Comparison of ENCODE assay signal across 19 cellular contexts in the genomic region with DNA sequence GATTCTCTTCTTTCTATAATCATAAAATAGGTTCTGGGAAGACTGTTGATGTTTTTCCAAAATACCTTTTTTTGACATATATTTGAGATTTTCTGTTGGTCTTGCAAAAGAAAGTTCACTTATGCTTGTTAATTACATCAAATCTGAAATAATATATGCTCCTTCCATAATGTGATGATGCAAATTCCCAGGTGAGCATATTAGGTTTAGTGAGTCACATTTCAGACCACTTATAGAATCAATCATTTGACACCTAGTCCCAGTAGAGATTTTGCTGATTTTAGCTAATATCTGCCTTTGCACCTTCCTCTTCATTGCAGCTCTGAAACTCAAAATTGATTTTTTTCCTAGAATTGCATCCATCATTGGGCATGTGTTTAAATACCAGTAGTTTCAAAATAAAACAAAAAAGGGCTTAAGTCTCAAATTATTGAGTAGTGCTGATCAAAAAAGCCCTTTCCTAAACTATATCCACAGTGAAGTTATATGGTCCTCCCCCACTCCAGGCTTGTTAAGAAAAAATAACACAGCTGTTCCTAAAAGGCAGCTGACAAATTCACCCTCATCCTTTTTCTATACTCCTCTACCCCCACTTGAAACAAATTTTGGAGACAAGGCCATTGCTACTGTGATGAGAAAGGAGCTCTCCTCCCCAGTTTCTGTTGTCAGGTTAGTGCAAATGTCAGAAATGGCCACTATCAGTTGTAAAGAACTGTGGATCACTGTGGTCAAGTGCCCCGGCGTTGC. TPM values are rescaled to one million over a fixed set of nuclear protein-coding genes. Genes with fewer than 3 reads are reported as not detected.
"Had no signal": no experiment of that assay in that cellular context is flagged by ENCODE, and none has a peak within 500 bp of the region (broad histone marks: within the 10 kb centered on the region; RNA-seq: fewer than 3 reads in every experiment).

No MANE protein-coding gene starts in this region.

- H3K9me3 Mint-ChIP-seq: activated naive CD8-positive, alpha-beta T cell treated with anti-CD3 and anti-CD28 coated beads, Interleukin-2, amount 10 ng/mL, durations not matched to agents 7 days and 5 days; naive B cell had no signal

- H3K9me3 ChIP-seq: colonic mucosa, upper lobe of right lung had no signal

- ATAC-seq: upper lobe of right lung had no signal

- H3K27ac ChIP-seq: brain microvascular endothelial cell, colonic mucosa, upper lobe of right lung had no signal

- H3K4me3 ChIP-seq: colonic mucosa, upper lobe of right lung had no signal

- H3K36me3 ChIP-seq: colonic mucosa had no signal

- DNase-seq: activated CD4-positive, alpha-beta T cell treated with anti-CD3 and anti-CD28 coated beads, Interleukin-2, amount 10 ng/mL, durations not matched to agents 24 days and 14 days; activated CD8-positive, alpha-beta memory T cell treated with anti-CD3 and anti-CD28 coated beads for 24 hours; activated CD8-positive, alpha-beta memory T cell treated with anti-CD3 and anti-CD28 coated beads, Interleukin-2, amount 50 U/mL, for 48 hours; activated gamma-delta T cell treated with Interleukin-2 at 50 U/mL for 16 hours; activated naive CD8-positive, alpha-beta T cell treated with anti-CD3 and anti-CD28 coated beads, Interleukin-2, amount 10 ng/mL, durations not matched to agents 7 days and 5 days; brain microvascular endothelial cell; central memory CD4-positive, alpha-beta T cell; colonic mucosa; head of caudate nucleus; midbrain; naive B cell; posterior cingulate gyrus; retina; small intestine; stimulated activated CD4-positive, alpha-beta T cell treated with anti-CD3 and anti-CD28 coated beads, Interleukin-4, amount 100 ng/mL, for 1 hour; T1000; upper lobe of right lung had no signal

- H3K27me3 Mint-ChIP-seq: activated CD4-positive, alpha-beta T cell treated with anti-CD3 and anti-CD28 coated beads, Interleukin-2, amount 10 ng/mL, durations not matched to agents 24 days and 14 days; activated naive CD8-positive, alpha-beta T cell treated with anti-CD3 and anti-CD28 coated beads, Interleukin-2, amount 10 ng/mL, durations not matched to agents 7 days and 5 days; naive B cell had no signal

- H3K4me1 ChIP-seq: upper lobe of right lung had no signal

- H3K4me3 Mint-ChIP-seq: activated CD4-positive, alpha-beta T cell treated with anti-CD3 and anti-CD28 coated beads, Interleukin-2, amount 10 ng/mL, durations not matched to agents 24 days and 14 days; activated naive CD8-positive, alpha-beta T cell treated with anti-CD3 and anti-CD28 coated beads, Interleukin-2, amount 10 ng/mL, durations not matched to agents 7 days and 5 days; naive B cell had no signal

- H3K27me3 ChIP-seq: brain microvascular endothelial cell, colonic mucosa, upper lobe of right lung had no signal

- H3K27ac Mint-ChIP-seq: activated CD4-positive, alpha-beta T cell treated with anti-CD3 and anti-CD28 coated beads, Interleukin-2, amount 10 ng/mL, durations not matched to agents 24 days and 14 days; activated naive CD8-positive, alpha-beta T cell treated with anti-CD3 and anti-CD28 coated beads, Interleukin-2, amount 10 ng/mL, durations not matched to agents 7 days and 5 days had no signal

RNA-seq across cellular contexts. Expression of gene KCNQ4, which starts 37.1 kb away (rescaled TPM):
- total RNA-seq: lung microvascular endothelial cell had no signal
- polyA plus RNA-seq: keratinocyte had no signal
